18 cellular contexts compared by ENCODE assay signal in the genomic region with DNA sequence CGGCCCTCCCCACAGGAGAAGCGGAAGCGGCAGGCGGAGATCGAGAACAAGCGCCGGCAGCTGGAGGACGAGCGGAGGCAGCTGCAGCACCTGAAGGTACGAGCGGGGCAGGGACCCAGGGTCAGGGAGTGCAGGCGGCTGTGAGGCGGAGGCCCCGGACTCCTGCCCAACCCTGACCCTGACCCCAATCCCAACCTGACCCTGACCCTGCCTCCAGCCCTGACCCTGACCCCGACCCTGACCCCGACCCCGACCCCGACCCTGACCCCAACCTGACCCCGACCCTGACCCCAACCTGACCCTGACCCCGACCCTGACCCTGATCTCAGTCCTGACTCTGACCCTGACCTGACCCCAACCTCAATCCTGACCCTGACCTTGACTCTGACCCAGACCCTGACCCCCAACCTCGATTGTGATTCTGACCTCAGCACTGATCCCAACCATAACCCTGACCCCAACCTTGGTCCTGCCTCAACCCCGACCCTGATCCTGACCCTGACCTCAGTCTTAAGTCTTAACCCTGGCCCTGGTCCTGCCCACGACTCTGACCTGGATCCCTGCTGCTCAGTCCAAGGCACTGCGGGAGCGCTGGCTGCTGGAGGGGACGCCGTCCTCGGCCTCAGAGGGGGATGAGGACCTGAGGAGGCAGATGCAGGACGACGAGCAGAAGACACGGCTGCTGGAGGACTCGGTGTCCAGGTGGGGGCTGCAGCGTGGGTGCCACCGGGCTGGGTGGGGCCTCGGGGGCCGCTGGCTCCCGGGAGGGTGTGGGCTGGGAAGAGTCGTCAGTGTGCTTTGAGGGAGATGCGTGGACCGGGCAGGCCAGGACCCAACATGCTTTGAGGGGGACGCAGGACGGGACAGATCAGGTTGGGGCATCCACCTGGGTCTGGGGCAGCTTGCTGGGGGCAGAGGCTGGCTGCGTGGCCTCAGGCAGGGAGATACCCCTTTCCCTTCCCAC. TPM values are rescaled to one million over a fixed set of nuclear protein-coding genes. Genes with fewer than 3 reads are reported as not detected.
A peak's percentile ranks its signal among the peaks of the same experiment; 100 is the strongest.
DNase-seq lines count a peak whose midpoint lies in the region; ATAC-seq, FAIRE-seq and TF ChIP-seq lines count a peak whose summit lies in the region.
"Had no signal": no experiment of that assay in that cellular context is flagged by ENCODE, and none has a peak within 500 bp of the region (broad histone marks: within the 10 kb centered on the region; RNA-seq: fewer than 3 reads in every experiment).

No MANE protein-coding gene starts in this region.

- H3F3A ChIP-seq in MM.1S (ENCODE audit: insufficient read depth, low read length), result no peaks in the 10 kb centered on the region

- no peaks in the 10 kb centered on the region for H4K20me1 ChIP-seq in endothelial cell of umbilical vein (replicated peaks; ENCODE audit: control insufficient read depth, extremely low read depth, insufficient read depth, low read length)
- H4K20me1 ChIP-seq in HepG2 (ENCODE audit: insufficient read depth, low read length), result no peaks in the 10 kb centered on the region
- H4K20me1 ChIP-seq in MM.1S (ENCODE audit: insufficient read depth, low read length), result no peaks in the 10 kb centered on the region

- peak overlapping the region; percentile 31 for H3K4me3 ChIP-seq in SJCRH30
- no peak overlapping the region for H3K4me3 ChIP-seq in endothelial cell of umbilical vein (replicated peaks in 1 of 3; ENCODE audit: insufficient read depth in 1 of 3, low read depth in 1 of 3, low read length in 3 of 3)
- H3K4me3 ChIP-seq in HepG2 (replicated peaks in 1 of 3; ENCODE audit: insufficient read depth in 1 of 3, low read depth in 2 of 3, low read length in 3 of 3), result no peak overlapping the region
- no peak overlapping the region for H3K4me3 ChIP-seq in thyroid gland (replicated peaks in 1 of 3)
- H3K4me3 ChIP-seq in MM.1S (ENCODE audit: low read length), result no peak overlapping the region
- H3K4me3 ChIP-seq: neural progenitor cell had no signal

- in situ Hi-C loops in HepG2 (cut with HindIII; ENCODE audit: extremely low pct_ligation_motif_present, low pct_unique_long_range_greater_than_20kb), result no loop called here

- dilution Hi-C loops in endothelial cell of umbilical vein (cut with MboI; ENCODE audit: extremely low pct_ligation_motif_present, low sequenced_read_pairs), result no loop called here

- H3K27ac ChIP-seq in SJCRH30 (peak overlapping the region; percentile 37; the same call in 1 of the 2 replicates), endothelial cell of umbilical vein (ENCODE audit: insufficient read depth, low read depth, low read length) (peak overlapping the region; percentile 79), HepG2 (ENCODE audit: extremely low read length, insufficient read depth, low read length) (no peak overlapping the region), thyroid gland (peak overlapping the region; percentile 15 to 70 (median 52)), MM.1S (ENCODE audit: low read length) (no peak overlapping the region)
- H3K27ac ChIP-seq: neural progenitor cell had no signal

- 86% methylated on average over 40 of the region's 43 CpGs for WGBS in HepG2 (ENCODE audit: low lambda C conversion rate)
- WGBS in thyroid gland, 2 donors, result 77 to 83% methylated on average over 30 to 42 of the region's 43 CpGs

- CTCF ChIA-PET in endothelial cell of umbilical vein (lab: Charles Lee), result interaction anchor here (0.9 to 1.5 kb wide), 2 partner anchors 47 to 64 kb away, joined by 3 to 9 read pairs; a partner anchor contains a TSS
- CTCF ChIA-PET in HepG2 (lab: Yijun Ruan, JAX; ENCODE audit: low intra/inter-chr PET ratio, low total read pairs), result no interaction called here

- TF ChIP-seq EP300 in HepG2 (IDR thresholded peaks at IDR 0.05; ENCODE audit: low read depth in 2 of 2, low read length in 2 of 2) (no peak), HepG2 (CRISPR knock-in tag; IDR thresholded peaks at IDR 0.05; ENCODE audit: borderline replicate concordance) (no peak)

- H3K36me3 ChIP-seq in SJCRH30 (no peaks in the 10 kb centered on the region), endothelial cell of umbilical vein (ENCODE audit: control insufficient read depth in 2 of 2, extremely low read depth in 1 of 2, insufficient read depth in 2 of 2, low read length in 2 of 2) (no peaks in the 10 kb centered on the region), HepG2 (replicated peaks in 1 of 2; ENCODE audit: control insufficient read depth in 1 of 2, insufficient read depth in 2 of 2, low read length in 2 of 2) (no peaks in the 10 kb centered on the region), thyroid gland (no peaks in the 10 kb centered on the region), MM.1S (replicated peaks; ENCODE audit: insufficient read depth, low read length) (no peaks in the 10 kb centered on the region)
- H3K36me3 ChIP-seq: neural progenitor cell had no signal

- ATAC-seq in HepG2, result peak; percentile 48
- ATAC-seq in HG02678 (IDR thresholded peaks at IDR 0.05; ENCODE audit: unreplicated experiment), result no peak
- ATAC-seq: activated CD8-positive, alpha-beta T cell treated with anti-CD3 and anti-CD28 coated beads for 36 hours; activated T-helper 17 cell treated with anti-CD3 and anti-CD28 coated beads, Interleukin-2, amount 50 U/mL, for 72 hours had no signal

- DNase-seq in SJCRH30 (no peak), endothelial cell of umbilical vein (ENCODE audit: low read depth, low spot score) (peak; percentile 14), HepG2 (ENCODE audit: low spot score) (no peak), thyroid gland (no peak), amniotic stem cell (lab: John Stamatoyannopoulos, UW) (no peak), NCI-H1930 (lab: John Stamatoyannopoulos, UW) (no peak), MM.1S (no peak)
- DNase-seq: activated CD8-positive, alpha-beta T cell treated with anti-CD3 and anti-CD28 coated beads for 36 hours; KBM-7; NCI-H1417; NCI-H446 treated with DMSO at 0.1 percent for 48 hours; stimulated activated CD4-positive, alpha-beta T cell treated with anti-CD3 and anti-CD28 coated beads, Interleukin-4, amount 100 ng/mL, for 4 hours had no signal

- intact Hi-C loops in endothelial cell of umbilical vein (cut with micrococcal nuclease) (no loop called here), HepG2 (cut with micrococcal nuclease; ENCODE audit: unreplicated experiment) (no loop called here), thyroid gland (cut with DNase I) (no loop called here)

- TF ChIP-seq RAD21 in HepG2 (CRISPR knock-in tag; IDR thresholded peaks at IDR 0.05), result no peak

- H3K9me3 ChIP-seq in SJCRH30 (replicated peaks), result no peaks in the 10 kb centered on the region
- H3K9me3 ChIP-seq in endothelial cell of umbilical vein (replicated peaks; ENCODE audit: control insufficient read depth, insufficient read depth, low read length), result no peaks in the 10 kb centered on the region
- H3K9me3 ChIP-seq in HepG2 (ENCODE audit: low read length), result no peaks in the 10 kb centered on the region
- H3K9me3 ChIP-seq in thyroid gland, result no peaks in the 10 kb centered on the region
- no peaks in the 10 kb centered on the region for H3K9me3 ChIP-seq in MM.1S (replicated peaks; ENCODE audit: insufficient read depth, low read length)

- H3K27me3 ChIP-seq in SJCRH30 (no peaks in the 10 kb centered on the region), endothelial cell of umbilical vein (ENCODE audit: control insufficient read depth in 2 of 2, insufficient read depth in 2 of 2, low read length in 2 of 2) (no peaks in the 10 kb centered on the region), HepG2 (ENCODE audit: control insufficient read depth in 1 of 2, insufficient read depth in 2 of 2, low read length in 2 of 2) (no peaks in the 10 kb centered on the region), thyroid gland (no peaks in the 10 kb centered on the region), MM.1S (replicated peaks; ENCODE audit: insufficient read depth, low read length) (peaks cover 89% of the 10 kb centered on the region)
- H3K27me3 ChIP-seq: neural progenitor cell had no signal

- POLR2A ChIA-PET in endothelial cell of umbilical vein (lab: Charles Lee) (no interaction called here), HepG2 (lab: Yijun Ruan, JAX) (interaction anchor here (0.8 kb wide), 1 partner anchor 48 kb away, joined by 3 read pairs; no protein-coding TSS in a partner anchor)

- TF ChIP-seq CTCF in endothelial cell of umbilical vein (IDR thresholded peaks at IDR 0.05; ENCODE audit: extremely low read depth in 1 of 2, insufficient read depth in 1 of 2, low read depth in 1 of 2, low read length in 2 of 2), result no peak
- TF ChIP-seq CTCF in HepG2 (CRISPR knock-in tag; IDR thresholded peaks at IDR 0.05), result no peak
- TF ChIP-seq CTCF in thyroid gland (IDR thresholded peaks at IDR 0.05), result no peak
- no peak for TF ChIP-seq CTCF in MM.1S (IDR thresholded peaks at IDR 0.05; ENCODE audit: low read length)

- no peaks in the 10 kb centered on the region for H3K4me1 ChIP-seq in SJCRH30
- H3K4me1 ChIP-seq in endothelial cell of umbilical vein (ENCODE audit: control insufficient read depth, extremely low read depth, insufficient read depth, low read length), result peaks cover 8% of the 10 kb centered on the region
- peaks cover 12% of the 10 kb centered on the region for H3K4me1 ChIP-seq in HepG2 (ENCODE audit: insufficient read depth, low read length)
- peaks cover 0 to 19% of the 10 kb centered on the region in 2 donors for H3K4me1 ChIP-seq in thyroid gland
- no peaks in the 10 kb centered on the region for H3K4me1 ChIP-seq in MM.1S (ENCODE audit: low read length)
- H3K4me1 ChIP-seq: neural progenitor cell had no signal

- no peaks in the 10 kb centered on the region for H3K9me1 ChIP-seq in endothelial cell of umbilical vein (replicated peaks; ENCODE audit: control insufficient read depth, extremely low read depth, insufficient read depth, low read length)

- H3K4me2 ChIP-seq in endothelial cell of umbilical vein (ENCODE audit: insufficient read depth, low read length) (no peak overlapping the region), HepG2 (ENCODE audit: low read depth, low read length) (no peak overlapping the region), MM.1S (ENCODE audit: low read depth, low read length) (no peak overlapping the region)
- H3K4me2 ChIP-seq: neural progenitor cell had no signal

- H2AFZ ChIP-seq in endothelial cell of umbilical vein (ENCODE audit: low read depth, low read length) (peak overlapping the region; percentile 59), HepG2 (ENCODE audit: low read length) (no peak overlapping the region), MM.1S (ENCODE audit: low read length) (no peak overlapping the region)
- H2AFZ ChIP-seq: neural progenitor cell had no signal

- H3K79me2 ChIP-seq in endothelial cell of umbilical vein (ENCODE audit: control insufficient read depth, insufficient read depth, low read length) (no peaks in the 10 kb centered on the region), HepG2 (ENCODE audit: insufficient read depth, low read length) (no peaks in the 10 kb centered on the region), MM.1S (ENCODE audit: low read length) (no peaks in the 10 kb centered on the region)

- TF ChIP-seq POLR2A in endothelial cell of umbilical vein (IDR thresholded peaks at IDR 0.05; ENCODE audit: low read depth, low read length) (no peak), HepG2 (IDR thresholded peaks at IDR 0.05; ENCODE audit: insufficient read depth in 1 of 2, low read depth in 2 of 2, low read length in 2 of 2) (no peak), thyroid gland (IDR thresholded peaks at IDR 0.05) (no peak)

- H3K9me2 ChIP-seq in MM.1S (replicated peaks; ENCODE audit: insufficient read depth, low read length), result no peaks in the 10 kb centered on the region

- no peak for FAIRE-seq in endothelial cell of umbilical vein (lab: Jason Lieb, UNC)
- no peak for FAIRE-seq in HepG2 (lab: Jason Lieb, UNC)
- FAIRE-seq: astrocyte had no signal

- H3K9ac ChIP-seq in endothelial cell of umbilical vein (replicated peaks; ENCODE audit: extremely low read depth, insufficient read depth, low read length) (no peak overlapping the region), HepG2 (ENCODE audit: insufficient read depth, low read depth, low read length) (no peak overlapping the region), MM.1S (ENCODE audit: low read length) (no peak overlapping the region)
- H3K9ac ChIP-seq: neural progenitor cell had no signal

- BruUV-seq in endothelial cell of umbilical vein (replicated peaks; lab: Mats Ljungman, UMichigan) (no TSS peak), HepG2 (replicated peaks; lab: Mats Ljungman, UMichigan) (no TSS peak)

RNA-seq across cellular contexts. Expression of a gene that starts 18.5 kb away (rescaled TPM):
- 4.4 and 4.6 TPM in 2 replicates for total RNA-seq in SJCRH30 (2014; rRNA removed; shearing (Covaris generic))
- total RNA-seq in endothelial cell of umbilical vein (24.2 and 31.8 TPM in 2 replicates), HepG2 (2016; rRNA removed; fragmentation: Illumina TruSeq; extraction: Trizol) (9.7 and 10.8 TPM in 2 replicates), thyroid gland (10 to 100 TPM; 18.9 to 45.5 (median 27.7) TPM)
- polyA plus RNA-seq in endothelial cell of umbilical vein (3.9 and 5.7 TPM in 2 replicates), HepG2 (2011; rRNA removed) (4.0 and 5.4 TPM in 2 replicates)
- 1.7 and 3.4 TPM in 2 replicates for polyA plus RNA-seq in endothelial cell of umbilical vein (2011; cell fraction: cytosol; rRNA removed)
- 3.1 and 3.2 TPM in 2 replicates for polyA plus RNA-seq in endothelial cell of umbilical vein (2011; cell fraction: nucleus; rRNA removed)
- polyA plus RNA-seq in endothelial cell of umbilical vein (2012), result 2.2 and 6.7 TPM in 2 replicates
- 2.2 and 2.5 TPM in 2 replicates for polyA minus RNA-seq in endothelial cell of umbilical vein
- polyA minus RNA-seq in endothelial cell of umbilical vein (2011; cell fraction: cytosol; rRNA and poly(A)+ RNA removed), result 2.5 TPM
- 0.72 and 2.0 TPM in 2 replicates for polyA minus RNA-seq in endothelial cell of umbilical vein (2011; cell fraction: nucleus; rRNA and poly(A)+ RNA removed)
- total RNA-seq in HepG2 (2016; cell fraction: cytosol; rRNA removed; fragmentation: Illumina TruSeq; extraction: Trizol; ENCODE audit: low read depth), result 8.3 and 10.1 TPM in 2 replicates
- 6.4 and 11.8 TPM in 2 replicates for total RNA-seq in HepG2 (2016; cell fraction: insoluble cytoplasmic fraction; rRNA removed; fragmentation: Illumina TruSeq; extraction: Trizol)
- total RNA-seq in HepG2 (2016; cell fraction: membrane; rRNA removed; fragmentation: Illumina TruSeq; extraction: Trizol), result 16.6 and 19.9 TPM in 2 replicates
- total RNA-seq in HepG2 (2016; cell fraction: nucleus; rRNA removed; fragmentation: Illumina TruSeq; extraction: Trizol), result 6.7 and 6.9 TPM in 2 replicates
- 3.7 and 4.7 TPM in 2 replicates for polyA plus RNA-seq in HepG2 (2011; cell fraction: cytosol; rRNA removed)
- polyA plus RNA-seq in HepG2 (2011; cell fraction: nucleus; rRNA removed), result 6.0 and 7.8 TPM in 2 replicates
- polyA plus RNA-seq in HepG2 (2012), result 12.4 and 19.1 TPM in 2 replicates
- polyA plus RNA-seq in HepG2 (2016; cell fraction: cytosol; fragmentation: Illumina TruSeq; extraction: Trizol; ENCODE audit: low read depth), result 9.4 and 11.9 TPM in 2 replicates
- polyA plus RNA-seq in HepG2 (2016; cell fraction: insoluble cytoplasmic fraction; fragmentation: Illumina TruSeq; extraction: Trizol; ENCODE audit: low read depth), result 15.1 and 19.3 TPM in 2 replicates
- 19.1 and 21.1 TPM in 2 replicates for polyA plus RNA-seq in HepG2 (2016; cell fraction: membrane; fragmentation: Illumina TruSeq; extraction: Trizol; ENCODE audit: low read depth)
- polyA plus RNA-seq in HepG2 (2016; cell fraction: nucleus; fragmentation: Illumina TruSeq; extraction: Trizol; ENCODE audit: insufficient read depth, low read depth), result 18.9 and 19.6 TPM in 2 replicates
- polyA minus RNA-seq in HepG2 (2011; rRNA and poly(A)+ RNA removed; ENCODE audit: low replicate concordance), result 1.1 and 5.2 TPM in 2 replicates
- polyA minus RNA-seq in HepG2 (2011; cell fraction: cytosol; rRNA and poly(A)+ RNA removed), result 5.4 and 5.6 TPM in 2 replicates
- 2.2 TPM in 2 replicates for polyA minus RNA-seq in HepG2 (2011; cell fraction: nucleus; rRNA and poly(A)+ RNA removed)

RNA-seq across cellular contexts. Expression of a gene that starts 23.6 kb away (rescaled TPM):
- 0.18 and 0.41 TPM in 2 replicates for total RNA-seq in SJCRH30 (2014; rRNA removed; shearing (Covaris generic))
- total RNA-seq in endothelial cell of umbilical vein, result not detected in 2 replicates
- not detected in 2 replicates for polyA plus RNA-seq in endothelial cell of umbilical vein
- not detected in 2 replicates for polyA plus RNA-seq in endothelial cell of umbilical vein (2011; cell fraction: cytosol; rRNA removed)
- polyA plus RNA-seq in endothelial cell of umbilical vein (2011; cell fraction: nucleus; rRNA removed), result not detected in 2 replicates
- polyA plus RNA-seq in endothelial cell of umbilical vein (2012), result not detected in 2 replicates
- polyA minus RNA-seq in endothelial cell of umbilical vein, result not detected in 2 replicates
- polyA minus RNA-seq in endothelial cell of umbilical vein (2011; cell fraction: cytosol; rRNA and poly(A)+ RNA removed), result 47.4 TPM
- polyA minus RNA-seq in endothelial cell of umbilical vein (2011; cell fraction: nucleus; rRNA and poly(A)+ RNA removed), result 0.14 TPM in 1 of 2 replicates, not detected in the other
- 1.1 and 1.3 TPM in 2 replicates for total RNA-seq in HepG2 (2016; rRNA removed; fragmentation: Illumina TruSeq; extraction: Trizol)
- 0.30 and 0.35 TPM in 2 replicates for total RNA-seq in HepG2 (2016; cell fraction: cytosol; rRNA removed; fragmentation: Illumina TruSeq; extraction: Trizol; ENCODE audit: low read depth)
- total RNA-seq in HepG2 (2016; cell fraction: insoluble cytoplasmic fraction; rRNA removed; fragmentation: Illumina TruSeq; extraction: Trizol), result 0.77 and 1.3 TPM in 2 replicates
- 0.77 and 0.96 TPM in 2 replicates for total RNA-seq in HepG2 (2016; cell fraction: membrane; rRNA removed; fragmentation: Illumina TruSeq; extraction: Trizol)
- total RNA-seq in HepG2 (2016; cell fraction: nucleus; rRNA removed; fragmentation: Illumina TruSeq; extraction: Trizol), result 0.78 and 0.99 TPM in 2 replicates
- 0.67 and 0.71 TPM in 2 replicates for polyA plus RNA-seq in HepG2 (2011; rRNA removed)
- polyA plus RNA-seq in HepG2 (2011; cell fraction: cytosol; rRNA removed), result 0.53 and 0.71 TPM in 2 replicates
- polyA plus RNA-seq in HepG2 (2011; cell fraction: nucleus; rRNA removed), result 0.81 and 0.85 TPM in 2 replicates
- 2.1 and 3.1 TPM in 2 replicates for polyA plus RNA-seq in HepG2 (2012)
- 0.23 and 0.32 TPM in 2 replicates for polyA plus RNA-seq in HepG2 (2016; cell fraction: cytosol; fragmentation: Illumina TruSeq; extraction: Trizol; ENCODE audit: low read depth)
- polyA plus RNA-seq in HepG2 (2016; cell fraction: insoluble cytoplasmic fraction; fragmentation: Illumina TruSeq; extraction: Trizol; ENCODE audit: low read depth), result 1.2 and 1.5 TPM in 2 replicates
- 0.40 and 0.79 TPM in 2 replicates for polyA plus RNA-seq in HepG2 (2016; cell fraction: membrane; fragmentation: Illumina TruSeq; extraction: Trizol; ENCODE audit: low read depth)
- polyA plus RNA-seq in HepG2 (2016; cell fraction: nucleus; fragmentation: Illumina TruSeq; extraction: Trizol; ENCODE audit: insufficient read depth, low read depth), result 1.2 and 1.6 TPM in 2 replicates
- 1.2 and 37.0 TPM in 2 replicates for polyA minus RNA-seq in HepG2 (2011; rRNA and poly(A)+ RNA removed; ENCODE audit: low replicate concordance)
- polyA minus RNA-seq in HepG2 (2011; cell fraction: cytosol; rRNA and poly(A)+ RNA removed), result 0.62 and 0.99 TPM in 2 replicates
- polyA minus RNA-seq in HepG2 (2011; cell fraction: nucleus; rRNA and poly(A)+ RNA removed), result 0.37 and 0.39 TPM in 2 replicates
- total RNA-seq in thyroid gland, result under 1 TPM in 2 of 4 donors, not detected in 2; 0.63 to 0.68 TPM
- total RNA-seq: activated CD8-positive, alpha-beta T cell treated with anti-CD3 and anti-CD28 coated beads for 36 hours had no signal

RNA-seq across cellular contexts. Expression of a gene that starts 32.0 kb away (rescaled TPM):
- not detected in 2 replicates for total RNA-seq in SJCRH30 (2014; rRNA removed; shearing (Covaris generic))
- not detected in 2 replicates for total RNA-seq in endothelial cell of umbilical vein
- polyA plus RNA-seq in endothelial cell of umbilical vein, result not detected in 2 replicates
- not detected in 2 replicates for polyA plus RNA-seq in endothelial cell of umbilical vein (2011; cell fraction: cytosol; rRNA removed)
- polyA plus RNA-seq in endothelial cell of umbilical vein (2011; cell fraction: nucleus; rRNA removed), result not detected in 2 replicates
- polyA plus RNA-seq in endothelial cell of umbilical vein (2012), result not detected in 2 replicates
- polyA minus RNA-seq in endothelial cell of umbilical vein, result not detected in 2 replicates
- not detected for polyA minus RNA-seq in endothelial cell of umbilical vein (2011; cell fraction: cytosol; rRNA and poly(A)+ RNA removed)
- polyA minus RNA-seq in endothelial cell of umbilical vein (2011; cell fraction: nucleus; rRNA and poly(A)+ RNA removed), result not detected in 2 replicates
- total RNA-seq in HepG2 (2016; rRNA removed; fragmentation: Illumina TruSeq; extraction: Trizol), result not detected in 2 replicates
- total RNA-seq in HepG2 (2016; cell fraction: cytosol; rRNA removed; fragmentation: Illumina TruSeq; extraction: Trizol; ENCODE audit: low read depth), result not detected in 2 replicates
- total RNA-seq in HepG2 (2016; cell fraction: insoluble cytoplasmic fraction; rRNA removed; fragmentation: Illumina TruSeq; extraction: Trizol), result not detected in 2 replicates
- total RNA-seq in HepG2 (2016; cell fraction: membrane; rRNA removed; fragmentation: Illumina TruSeq; extraction: Trizol), result not detected in 2 replicates
- not detected in 2 replicates for total RNA-seq in HepG2 (2016; cell fraction: nucleus; rRNA removed; fragmentation: Illumina TruSeq; extraction: Trizol)
- 0.12 and 0.20 TPM in 2 replicates for polyA plus RNA-seq in HepG2 (2011; rRNA removed)
- 0.10 and 0.20 TPM in 2 replicates for polyA plus RNA-seq in HepG2 (2011; cell fraction: cytosol; rRNA removed)
- polyA plus RNA-seq in HepG2 (2011; cell fraction: nucleus; rRNA removed), result not detected in 2 replicates
- 0.13 and 0.16 TPM in 2 replicates for polyA plus RNA-seq in HepG2 (2012)
- polyA plus RNA-seq in HepG2 (2016; cell fraction: cytosol; fragmentation: Illumina TruSeq; extraction: Trizol; ENCODE audit: low read depth), result not detected in 2 replicates
- polyA plus RNA-seq in HepG2 (2016; cell fraction: insoluble cytoplasmic fraction; fragmentation: Illumina TruSeq; extraction: Trizol; ENCODE audit: low read depth), result not detected in 2 replicates
- not detected in 2 replicates for polyA plus RNA-seq in HepG2 (2016; cell fraction: membrane; fragmentation: Illumina TruSeq; extraction: Trizol; ENCODE audit: low read depth)
- not detected in 2 replicates for polyA plus RNA-seq in HepG2 (2016; cell fraction: nucleus; fragmentation: Illumina TruSeq; extraction: Trizol; ENCODE audit: insufficient read depth, low read depth)
- not detected in 2 replicates for polyA minus RNA-seq in HepG2 (2011; rRNA and poly(A)+ RNA removed; ENCODE audit: low replicate concordance)
- not detected in 2 replicates for polyA minus RNA-seq in HepG2 (2011; cell fraction: cytosol; rRNA and poly(A)+ RNA removed)
- not detected in 2 replicates for polyA minus RNA-seq in HepG2 (2011; cell fraction: nucleus; rRNA and poly(A)+ RNA removed)
- total RNA-seq in thyroid gland, result not detected
- total RNA-seq: activated CD8-positive, alpha-beta T cell treated with anti-CD3 and anti-CD28 coated beads for 36 hours; activated T-helper 17 cell treated with anti-CD3 and anti-CD28 coated beads, Interleukin-2, amount 50 U/mL, for 72 hours; astrocyte; mesenteric fat pad had no signal
- polyA plus RNA-seq: BJ had no signal

RNA-seq across cellular contexts. Expression of a gene that starts 51.1 kb away (rescaled TPM):
- total RNA-seq in SJCRH30 (2014; rRNA removed; shearing (Covaris generic)), result 6.5 and 8.0 TPM in 2 replicates
- total RNA-seq in endothelial cell of umbilical vein (19.9 and 30.3 TPM in 2 replicates), HepG2 (2016; rRNA removed; fragmentation: Illumina TruSeq; extraction: Trizol) (5.8 and 13.5 TPM in 2 replicates), thyroid gland (10 to 100 TPM; 16.2 to 73.4 (median 62.9) TPM)
- polyA plus RNA-seq in endothelial cell of umbilical vein (45.2 and 70.7 TPM in 2 replicates), HepG2 (2011; rRNA removed) (15.6 and 30.9 TPM in 2 replicates)
- 23.1 and 28.2 TPM in 2 replicates for polyA plus RNA-seq in endothelial cell of umbilical vein (2011; cell fraction: cytosol; rRNA removed)
- 43.7 and 57.4 TPM in 2 replicates for polyA plus RNA-seq in endothelial cell of umbilical vein (2011; cell fraction: nucleus; rRNA removed)
- 27.8 and 50.7 TPM in 2 replicates for polyA plus RNA-seq in endothelial cell of umbilical vein (2012)
- polyA minus RNA-seq in endothelial cell of umbilical vein, result 14.0 and 17.2 TPM in 2 replicates
- polyA minus RNA-seq in endothelial cell of umbilical vein (2011; cell fraction: cytosol; rRNA and poly(A)+ RNA removed), result 102 TPM
- polyA minus RNA-seq in endothelial cell of umbilical vein (2011; cell fraction: nucleus; rRNA and poly(A)+ RNA removed), result 5.0 and 10.4 TPM in 2 replicates
- total RNA-seq in HepG2 (2016; cell fraction: cytosol; rRNA removed; fragmentation: Illumina TruSeq; extraction: Trizol; ENCODE audit: low read depth), result 3.3 and 3.8 TPM in 2 replicates
- 4.6 and 14.2 TPM in 2 replicates for total RNA-seq in HepG2 (2016; cell fraction: insoluble cytoplasmic fraction; rRNA removed; fragmentation: Illumina TruSeq; extraction: Trizol)
- total RNA-seq in HepG2 (2016; cell fraction: membrane; rRNA removed; fragmentation: Illumina TruSeq; extraction: Trizol), result 7.0 and 8.2 TPM in 2 replicates
- total RNA-seq in HepG2 (2016; cell fraction: nucleus; rRNA removed; fragmentation: Illumina TruSeq; extraction: Trizol), result 11.9 and 15.2 TPM in 2 replicates
- polyA plus RNA-seq in HepG2 (2011; cell fraction: cytosol; rRNA removed), result 24.5 and 32.7 TPM in 2 replicates
- 151 and 166 TPM in 2 replicates for polyA plus RNA-seq in HepG2 (2011; cell fraction: nucleus; rRNA removed)
- polyA plus RNA-seq in HepG2 (2012), result 19.0 and 28.0 TPM in 2 replicates
- polyA plus RNA-seq in HepG2 (2016; cell fraction: cytosol; fragmentation: Illumina TruSeq; extraction: Trizol; ENCODE audit: low read depth), result 3.1 and 4.0 TPM in 2 replicates
- polyA plus RNA-seq in HepG2 (2016; cell fraction: insoluble cytoplasmic fraction; fragmentation: Illumina TruSeq; extraction: Trizol; ENCODE audit: low read depth), result 6.4 and 7.0 TPM in 2 replicates
- polyA plus RNA-seq in HepG2 (2016; cell fraction: membrane; fragmentation: Illumina TruSeq; extraction: Trizol; ENCODE audit: low read depth), result 5.8 and 6.2 TPM in 2 replicates
- polyA plus RNA-seq in HepG2 (2016; cell fraction: nucleus; fragmentation: Illumina TruSeq; extraction: Trizol; ENCODE audit: insufficient read depth, low read depth), result 30.9 and 40.0 TPM in 2 replicates
- 28.2 and 70.2 TPM in 2 replicates for polyA minus RNA-seq in HepG2 (2011; rRNA and poly(A)+ RNA removed; ENCODE audit: low replicate concordance)
- 10.6 and 21.0 TPM in 2 replicates for polyA minus RNA-seq in HepG2 (2011; cell fraction: cytosol; rRNA and poly(A)+ RNA removed)
- polyA minus RNA-seq in HepG2 (2011; cell fraction: nucleus; rRNA and poly(A)+ RNA removed), result 6.8 and 7.9 TPM in 2 replicates

Comparison
In these comparisons a context has a peak if more than half of its experiments do, and no peak if none do; other contexts are left out.
1. H3K27ac ChIP-seq: peak in SJCRH30 (single experiment), endothelial cell of umbilical vein (single experiment) and thyroid gland (3 of 3); none in HepG2 (single experiment) and MM.1S (single experiment).